ENCODE assay signal across 2 cellular contexts in genomic region chr5:169827769-169828168, GRCh38.
A peak's percentile ranks its signal among the peaks of the same experiment; 100 is the strongest.
TF ChIP-seq lines count a peak whose summit lies in the region.

No MANE protein-coding gene starts in this region.

TF ChIP-seq in GM12891, 5 proteins besides CTCF, POLR2A, EP300 and RAD21 (continued from another document):
- no peak for TF ChIP-seq PAX5 (IDR thresholded peaks at IDR 0.05; ENCODE audit: insufficient read depth, low read length, severe bottlenecking)
TF ChIP-seq in GM12891: peak in this region for 0.

TF ChIP-seq in GM12878, 131 proteins besides CTCF, POLR2A, EP300 and RAD21 (continued from another document):
- TF ChIP-seq, protein P1, sequence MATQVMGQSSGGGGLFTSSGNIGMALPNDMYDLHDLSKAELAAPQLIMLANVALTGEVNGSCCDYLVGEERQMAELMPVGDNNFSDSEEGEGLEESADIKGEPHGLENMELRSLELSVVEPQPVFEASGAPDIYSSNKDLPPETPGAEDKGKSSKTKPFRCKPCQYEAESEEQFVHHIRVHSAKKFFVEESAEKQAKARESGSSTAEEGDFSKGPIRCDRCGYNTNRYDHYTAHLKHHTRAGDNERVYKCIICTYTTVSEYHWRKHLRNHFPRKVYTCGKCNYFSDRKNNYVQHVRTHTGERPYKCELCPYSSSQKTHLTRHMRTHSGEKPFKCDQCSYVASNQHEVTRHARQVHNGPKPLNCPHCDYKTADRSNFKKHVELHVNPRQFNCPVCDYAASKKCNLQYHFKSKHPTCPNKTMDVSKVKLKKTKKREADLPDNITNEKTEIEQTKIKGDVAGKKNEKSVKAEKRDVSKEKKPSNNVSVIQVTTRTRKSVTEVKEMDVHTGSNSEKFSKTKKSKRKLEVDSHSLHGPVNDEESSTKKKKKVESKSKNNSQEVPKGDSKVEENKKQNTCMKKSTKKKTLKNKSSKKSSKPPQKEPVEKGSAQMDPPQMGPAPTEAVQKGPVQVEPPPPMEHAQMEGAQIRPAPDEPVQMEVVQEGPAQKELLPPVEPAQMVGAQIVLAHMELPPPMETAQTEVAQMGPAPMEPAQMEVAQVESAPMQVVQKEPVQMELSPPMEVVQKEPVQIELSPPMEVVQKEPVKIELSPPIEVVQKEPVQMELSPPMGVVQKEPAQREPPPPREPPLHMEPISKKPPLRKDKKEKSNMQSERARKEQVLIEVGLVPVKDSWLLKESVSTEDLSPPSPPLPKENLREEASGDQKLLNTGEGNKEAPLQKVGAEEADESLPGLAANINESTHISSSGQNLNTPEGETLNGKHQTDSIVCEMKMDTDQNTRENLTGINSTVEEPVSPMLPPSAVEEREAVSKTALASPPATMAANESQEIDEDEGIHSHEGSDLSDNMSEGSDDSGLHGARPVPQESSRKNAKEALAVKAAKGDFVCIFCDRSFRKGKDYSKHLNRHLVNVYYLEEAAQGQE (IDR thresholded peaks at IDR 0.05; ENCODE audit: low read depth, low read length) = peak; percentile 66; the same call in 1 of the 2 replicates
